In genomic region chr22:41355895-41356294, GRCh38 we compare ENCODE assay signal across 27 cellular contexts.
DNase-seq lines count a peak whose midpoint lies in the region; TF ChIP-seq lines count a peak whose summit lies in the region.
"Had no signal": no experiment of that assay in that cellular context is flagged by ENCODE, and none has a peak within 500 bp of the region (broad histone marks: within the 10 kb centered on the region; RNA-seq: fewer than 3 reads in every experiment).

No MANE protein-coding gene starts in this region.

- DNase-seq in RWPE1 (ENCODE audit: low spot score) (no peak), AG08396 (ENCODE audit: low spot score) (no peak)
- DNase-seq: 8988T; ACHN; AML-193; BE2C; C1 segment of cervical spinal cord; Caco-2; Calu3; CD4-positive, alpha-beta memory T cell; CD4-positive, alpha-beta T cell; CD4-positive, CD25-positive, alpha-beta regulatory T cell; CD8-positive, alpha-beta memory T cell; CD8-positive, alpha-beta T cell; COR-L47; DMS 273 treated with DMSO at 0.1 percent for 48 hours; DMS153; DMS53; DMS79; DMS79 treated with DMSO at 0.1 percent for 48 hours; DND-41; EL had no signal

- CTCF ChIA-PET in RWPE1 (lab: Yijun Ruan, JAX) = no interaction called here

- peak overlapping the region; percentile 20; the same call in 1 of the 2 replicates for H3K27ac ChIP-seq in RWPE1
- H3K27ac ChIP-seq: 22Rv1; A549; BLaER1; BLaER1 treated with 17β-estradiol and CSF1 and Interleukin-3, amounts not matched to agents 10 nM and 100 nM; C4-2B had no signal

- no peak for TF ChIP-seq CTCF in RWPE1 (conservative IDR thresholded peaks at IDR 0.05; ENCODE audit: low read depth)

- POLR2A ChIA-PET in RWPE1 (lab: Yijun Ruan, JAX; ENCODE audit: low non-redundant PET) = no interaction called here
